25 cellular contexts compared by ENCODE assay signal in genomic region chr1:201420608-201421002, GRCh38. TPM values are rescaled to one million over a fixed set of nuclear protein-coding genes. Genes with fewer than 3 reads are reported as not detected.
"Had no signal": no experiment of that assay in that cellular context is flagged by ENCODE, and none has a peak within 500 bp of the region (broad histone marks: within the 10 kb centered on the region; RNA-seq: fewer than 3 reads in every experiment).

No MANE protein-coding gene starts in this region.

- H3K27me3 Mint-ChIP-seq: activated CD8-positive, alpha-beta T cell treated with anti-CD3 and anti-CD28 coated beads for 36 hours had no signal

- ATAC-seq: activated CD8-positive, alpha-beta T cell treated with anti-CD3 and anti-CD28 coated beads for 36 hours; gastroesophageal sphincter; left colon; natural killer cell treated with Interleukin-12 subunit alpha and Interleukin-12 subunit beta and Interleukin-15 and Interleukin-18, amount 100 ng/mL, for 72 hours had no signal

- H3K4me1 Mint-ChIP-seq: activated naive CD8-positive, alpha-beta T cell treated with anti-CD3 and anti-CD28 coated beads, Interleukin-2, amount 10 ng/mL, durations not matched to agents 7 days and 5 days had no signal

- H3K27ac Mint-ChIP-seq: activated CD8-positive, alpha-beta T cell treated with anti-CD3 and anti-CD28 coated beads for 36 hours; activated naive CD8-positive, alpha-beta T cell treated with anti-CD3 and anti-CD28 coated beads, Interleukin-2, amount 10 ng/mL, durations not matched to agents 7 days and 5 days; natural killer cell treated with Interleukin-12 subunit alpha and Interleukin-12 subunit beta and Interleukin-15 and Interleukin-18, amount 100 ng/mL, for 72 hours; stimulated activated naive B cell treated with anti-CD40 and anti-IgM and Interleukin-4, amounts not matched to agents 10 μg/mL and 1 μg/mL and 100 μg/mL, for 72 hours; WTC11 had no signal

- H3K4me3 Mint-ChIP-seq: activated CD8-positive, alpha-beta T cell treated with anti-CD3 and anti-CD28 coated beads for 36 hours; activated naive CD8-positive, alpha-beta T cell treated with anti-CD3 and anti-CD28 coated beads, Interleukin-2, amount 10 ng/mL, durations not matched to agents 7 days and 5 days; natural killer cell treated with Interleukin-12 subunit alpha and Interleukin-12 subunit beta and Interleukin-15 and Interleukin-18, amount 100 ng/mL, for 72 hours; stimulated activated naive B cell treated with anti-CD40 and anti-IgM and Interleukin-4, amounts not matched to agents 10 μg/mL and 1 μg/mL and 100 μg/mL, for 72 hours; WTC11 had no signal

- H3K27me3 ChIP-seq: ascending aorta, dorsolateral prefrontal cortex, gastroesophageal sphincter, heart right ventricle, sigmoid colon, thyroid gland, uterus had no signal

- H3K36me3 Mint-ChIP-seq: activated naive CD8-positive, alpha-beta T cell treated with anti-CD3 and anti-CD28 coated beads, Interleukin-2, amount 10 ng/mL, durations not matched to agents 7 days and 5 days; natural killer cell treated with Interleukin-12 subunit alpha and Interleukin-12 subunit beta and Interleukin-15 and Interleukin-18, amount 100 ng/mL, for 72 hours; stimulated activated naive B cell treated with anti-CD40 and anti-IgM and Interleukin-4, amounts not matched to agents 10 μg/mL and 1 μg/mL and 100 μg/mL, for 72 hours had no signal

- H3K4me1 ChIP-seq: ascending aorta, gastroesophageal sphincter, prostate gland, thyroid gland, uterus had no signal

- H3K27ac ChIP-seq: ascending aorta, dorsolateral prefrontal cortex, gastroesophageal sphincter, prostate gland, sigmoid colon, thyroid gland, uterus had no signal

- H3K36me3 ChIP-seq: ascending aorta, gastroesophageal sphincter, heart right ventricle, prostate gland, sigmoid colon, thyroid gland, uterus had no signal

- H3K4me3 ChIP-seq: ascending aorta, dorsolateral prefrontal cortex, gastroesophageal sphincter, prostate gland, sigmoid colon, thyroid gland, uterus had no signal

- DNase-seq: activated CD4-positive, alpha-beta T cell treated with anti-CD3 and anti-CD28 coated beads for 48 hours; activated CD8-positive, alpha-beta memory T cell treated with anti-CD3 and anti-CD28 coated beads, Interleukin-2, amount 50 U/mL, for 48 hours; activated CD8-positive, alpha-beta T cell treated with anti-CD3 and anti-CD28 coated beads for 36 hours; activated naive CD4-positive, alpha-beta T cell; activated naive CD8-positive, alpha-beta T cell treated with anti-CD3 and anti-CD28 coated beads, Interleukin-2, amount 10 ng/mL, durations not matched to agents 7 days and 5 days; erythroblast; heart right ventricle; left colon; sigmoid colon; stimulated activated CD4-positive, alpha-beta T cell treated with anti-CD3 and anti-CD28 coated beads, Interleukin-15, amount 100 ng/mL, for 24 hours; stimulated activated CD4-positive, alpha-beta T cell treated with anti-CD3 and anti-CD28 coated beads, Interleukin-4, amount 100 ng/mL, for 1 hour; stimulated activated naive B cell treated with anti-CD40 and anti-IgM and Interleukin-4, amounts not matched to agents 10 μg/mL and 1 μg/mL and 100 μg/mL, for 72 hours; T-helper 2 cell; thyroid gland; uterus had no signal

- H3K9me3 ChIP-seq: ascending aorta, prostate gland, sigmoid colon, thyroid gland, uterus had no signal

- H3K9me3 Mint-ChIP-seq: activated CD8-positive, alpha-beta T cell treated with anti-CD3 and anti-CD28 coated beads for 36 hours; activated naive CD8-positive, alpha-beta T cell treated with anti-CD3 and anti-CD28 coated beads, Interleukin-2, amount 10 ng/mL, durations not matched to agents 7 days and 5 days; natural killer cell treated with Interleukin-12 subunit alpha and Interleukin-12 subunit beta and Interleukin-15 and Interleukin-18, amount 100 ng/mL, for 72 hours; stimulated activated naive B cell treated with anti-CD40 and anti-IgM and Interleukin-4, amounts not matched to agents 10 μg/mL and 1 μg/mL and 100 μg/mL, for 72 hours had no signal

RNA-seq across cellular contexts. Expression of gene TNNI1, which starts 0.9 kb away (rescaled TPM):
- total RNA-seq: activated CD8-positive, alpha-beta T cell treated with anti-CD3 and anti-CD28 coated beads for 36 hours; activated naive CD8-positive, alpha-beta T cell treated with anti-CD3 and anti-CD28 coated beads, Interleukin-2, amount 10 ng/mL, durations not matched to agents 7 days and 5 days; ascending aorta; bronchial epithelial cell; gastroesophageal sphincter; left colon; lung microvascular endothelial cell; mononuclear cell; natural killer cell treated with Interleukin-12 subunit alpha and Interleukin-12 subunit beta and Interleukin-15 and Interleukin-18, amount 100 ng/mL, for 72 hours; osteoblast; sigmoid colon; thyroid gland had no signal

RNA-seq across cellular contexts. Expression of gene LAD1, which starts 21.5 kb away (rescaled TPM):
- total RNA-seq: activated CD8-positive, alpha-beta T cell treated with anti-CD3 and anti-CD28 coated beads for 36 hours; activated naive CD8-positive, alpha-beta T cell treated with anti-CD3 and anti-CD28 coated beads, Interleukin-2, amount 10 ng/mL, durations not matched to agents 7 days and 5 days; lung microvascular endothelial cell; mononuclear cell; natural killer cell treated with Interleukin-12 subunit alpha and Interleukin-12 subunit beta and Interleukin-15 and Interleukin-18, amount 100 ng/mL, for 72 hours; osteoblast; sigmoid colon had no signal

RNA-seq across cellular contexts. Expression of gene TNNT2, which starts 43.1 kb away (rescaled TPM):
- total RNA-seq: activated CD8-positive, alpha-beta T cell treated with anti-CD3 and anti-CD28 coated beads for 36 hours; activated naive CD8-positive, alpha-beta T cell treated with anti-CD3 and anti-CD28 coated beads, Interleukin-2, amount 10 ng/mL, durations not matched to agents 7 days and 5 days; ascending aorta; lung microvascular endothelial cell; natural killer cell treated with Interleukin-12 subunit alpha and Interleukin-12 subunit beta and Interleukin-15 and Interleukin-18, amount 100 ng/mL, for 72 hours; osteoblast had no signal
